Comparison of ENCODE assay signal across 8 cellular contexts in the genomic region with DNA sequence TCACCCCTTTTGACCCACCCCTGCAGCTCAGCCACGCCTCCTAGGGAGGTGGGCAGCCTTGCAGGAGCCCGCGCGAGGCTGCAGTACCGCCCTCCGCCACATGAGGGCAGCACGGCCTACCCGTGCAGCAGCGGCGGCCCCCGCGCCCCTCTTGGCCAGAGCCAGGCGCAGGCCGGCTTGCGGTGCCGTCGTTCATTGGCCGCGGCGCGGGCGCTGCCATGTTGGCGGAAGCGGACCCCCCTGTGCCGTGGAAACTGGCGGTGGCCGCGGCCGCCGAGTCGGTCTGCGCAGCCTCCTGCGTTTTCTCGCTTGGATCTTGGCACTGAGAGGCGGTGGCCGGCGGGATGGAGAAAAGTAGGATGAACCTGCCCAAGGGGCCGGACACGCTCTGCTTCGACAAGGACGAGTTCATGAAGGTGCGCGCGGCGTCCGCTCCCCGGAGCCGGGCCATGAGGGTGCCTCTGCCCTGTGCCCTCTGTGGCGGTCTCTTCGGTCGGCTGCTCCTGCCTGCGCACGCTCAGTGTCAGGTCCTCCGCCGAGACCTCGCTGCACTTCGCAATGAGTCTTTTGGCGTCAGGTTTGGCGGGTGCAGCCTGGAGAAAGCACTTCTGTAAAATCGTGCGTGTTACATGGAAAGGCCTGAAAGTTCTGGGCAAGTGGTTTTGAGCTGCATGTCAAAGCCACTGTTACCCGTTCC. TPM values are rescaled to one million over a fixed set of nuclear protein-coding genes. Genes with fewer than 3 reads are reported as not detected.
DNase-seq lines count a peak whose midpoint lies in the region; FAIRE-seq and TF ChIP-seq lines count a peak whose summit lies in the region.

TSS of gene COG2 (plus strand) at position 219 of the 697 bp plus-strand sequence. CDS start at position 345, 126 bp downstream.

- TF ChIP-seq POLR2A in H1 (IDR thresholded peaks at IDR 0.05; ENCODE audit: control extremely low read depth in 1 of 2, low read depth in 2 of 2, low read length in 2 of 2) = peak; percentile 76 to 91

- H3K14ac ChIP-seq in H1 (ENCODE audit: insufficient read length) = no peak within 1 kb of the TSS

- peak in 1 of 2 experiments; percentile 63; a peak in 1 of 3 replicates for TF ChIP-seq EP300 in H1 (IDR thresholded peaks at IDR 0.05; ENCODE audit: borderline replicate concordance in 1 of 2, low read depth in 2 of 2, low read length in 2 of 2)

- H3K27ac Mint-ChIP-seq in Caco-2 (ENCODE audit: unreplicated experiment) = peak within 1 kb of the TSS; percentile 98

- peaks cover 2% of the 10 kb centered on the region; the same call in 1 of the 2 replicates for H3K23me2 ChIP-seq in H1 (ENCODE audit: low read depth, low read length)

- H2BK15ac ChIP-seq in H1 (ENCODE audit: low read length) (peak within 1 kb of the TSS; percentile 83; the same call in 1 of the 2 replicates), mesendoderm (replicated peaks; ENCODE audit: low read depth) (no peak within 1 kb of the TSS)

- H3K4me1 ChIP-seq in Caco-2 (peaks cover 10% of the 10 kb centered on the region), H1 (replicated peaks in 1 of 4; ENCODE audit: control insufficient read depth in 3 of 4, insufficient read depth in 4 of 4, low read length in 3 of 4) (peaks cover 0 to 6% (median 0%) of the 10 kb centered on the region in 4 experiments; a peak in 1 of 7 replicates), mesendoderm (ENCODE audit: control insufficient read depth, low read depth, low read length) (no peaks in the 10 kb centered on the region)

- H3K56ac ChIP-seq in H1 (replicated peaks; ENCODE audit: insufficient read length, low read depth, low read length) (no peak within 1 kb of the TSS), mesendoderm (ENCODE audit: low read length) (peak within 1 kb of the TSS; percentile 93)

- H3K9ac ChIP-seq in H1 (replicated peaks in 1 of 4; ENCODE audit: extremely low read depth in 1 of 4, low read depth in 3 of 4, low read length in 3 of 4) (peak within 1 kb of the TSS; percentile 68 to 75 (median 72); a peak in 6 of 7 replicates), mesendoderm (ENCODE audit: low read length) (peak within 1 kb of the TSS; percentile 81)

- intact Hi-C loops in Caco-2 (cut with micrococcal nuclease; ENCODE audit: unreplicated experiment) = loop anchor here (1.0 kb wide), 1 partner anchor 67 kb away; no protein-coding TSS in a partner anchor

- H3K9me3 Mint-ChIP-seq in Caco-2 (ENCODE audit: unreplicated experiment) = no peaks in the 10 kb centered on the region

- 2% methylated on average over 62 of the region's 62 CpGs; no CpG with 5 or more reads in 1 of the 2 experiments for WGBS in H1 (ENCODE audit: extremely low coverage in 1 of 2, insufficient coverage in 1 of 2, insufficient read length in 1 of 2, insufficient replicate concordance in 2 of 2, low coverage in 1 of 2, low lambda C conversion rate in 2 of 2, missing lambda C conversion rate in 1 of 2), 2 experiments
- no CpG with 5 or more reads among the region's 62 CpGs for WGBS in mesendoderm (ENCODE audit: extremely low coverage, insufficient coverage, low lambda C conversion rate)

- H3K27me3 Mint-ChIP-seq in Caco-2 (ENCODE audit: insufficient read depth, unreplicated experiment) = no peaks in the 10 kb centered on the region

- H4K8ac ChIP-seq in H1 (ENCODE audit: extremely low read depth, insufficient read depth, low read length) (peak within 1 kb of the TSS; percentile 92), mesendoderm (ENCODE audit: low read depth, low read length) (peak within 1 kb of the TSS; percentile 87)

- H3K18ac ChIP-seq in H1 (ENCODE audit: extremely low read depth, low read length) (peak within 1 kb of the TSS; percentile 94), mesendoderm (ENCODE audit: low read length) (no peak within 1 kb of the TSS)

- H4K20me1 ChIP-seq in H1 (replicated peaks in 1 of 2; ENCODE audit: control insufficient read depth in 1 of 2, insufficient read depth in 2 of 2, low read length in 2 of 2) = peaks cover 8 to 14% of the 10 kb centered on the region in 2 experiments

- no peak within 1 kb of the TSS for H2BK120ac ChIP-seq in H1 (replicated peaks; ENCODE audit: low read depth, low read length)
- H2BK120ac ChIP-seq in mesendoderm (ENCODE audit: low read depth, low read length) = no peak within 1 kb of the TSS

- H3K36me3 ChIP-seq in Caco-2 (ENCODE audit: control insufficient read depth, insufficient read depth, low read length) (no peaks in the 10 kb centered on the region), H1 (ENCODE audit: control insufficient read depth in 2 of 4, insufficient read depth in 4 of 4, low read length in 3 of 4) (no peaks in the 10 kb centered on the region), mesendoderm (ENCODE audit: control insufficient read depth, insufficient read depth, low read length) (no peaks in the 10 kb centered on the region)

- DNase-seq in Caco-2 = peak; percentile 91 to 98
- peak; percentile 95 for DNase-seq in GM20000 (ENCODE audit: low spot score)
- peak; percentile 93 for DNase-seq in HT-29 (ENCODE audit: low spot score)
- peak; percentile 87 for DNase-seq in NOMO-1 treated with DMSO at 0.1 percent for 48 hours (lab: John Stamatoyannopoulos, UW; ENCODE audit: unreplicated experiment)
- DNase-seq in activated CD8-positive, alpha-beta memory T cell treated with anti-CD3 and anti-CD28 coated beads for 48 hours (ENCODE audit: low read depth in 2 of 3, low spot score in 2 of 3) = peak; percentile 96 to 99 (median 98)
- peak; percentile 90 to 100 for DNase-seq in H1 (ENCODE audit: low read depth in 1 of 2, low spot score in 2 of 2)
- peak; percentile 96 for DNase-seq in mesendoderm
- DNase-seq in stimulated activated CD8-positive, alpha-beta memory T cell treated with anti-CD3 and anti-CD28 coated beads, Interleukin-15, amount 100 ng/mL, for 24 hours (ENCODE audit: low read depth) = peak; percentile 100

- H3K27ac ChIP-seq in H1 (ENCODE audit: low read depth, low read length) (peak within 1 kb of the TSS; percentile 70), mesendoderm (ENCODE audit: low read depth, low read length) (no peak within 1 kb of the TSS)

- H3K27me3 ChIP-seq in Caco-2 (replicated peaks; ENCODE audit: control insufficient read depth, insufficient read depth, low read length) (no peaks in the 10 kb centered on the region), H1 (replicated peaks in 1 of 4; ENCODE audit: control insufficient read depth in 3 of 4, extremely low read depth in 1 of 4, insufficient read depth in 3 of 4, low read length in 3 of 4) (no peaks in the 10 kb centered on the region), mesendoderm (ENCODE audit: insufficient read depth, low read length, poor library complexity) (no peaks in the 10 kb centered on the region)

- peak; percentile 51 to 58 for TF ChIP-seq RAD21 in H1 (IDR thresholded peaks at IDR 0.05 in 1 of 2, conservative IDR thresholded peaks at IDR 0.05 in 1 of 2; ENCODE audit: low read depth in 2 of 2, low read length in 2 of 2)

- CTCF ChIA-PET in Caco-2 (lab: Charles Lee) (interaction anchor here (0.5 to 3.0 kb wide), 12 partner anchors 24 to 577 kb away, joined by 3 to 25 read pairs (median 3); no protein-coding TSS in a partner anchor), H1 (lab: Charles Lee; ENCODE audit: partially characterized antibody) (interaction anchor here (0.5 to 3.2 kb wide), 54 partner anchors 8 to 603 kb away, joined by 3 to 14 read pairs (median 4); no protein-coding TSS in a partner anchor)

- no peak for FAIRE-seq in H1 (lab: Jason Lieb, UNC)

- H2BK12ac ChIP-seq in H1 (ENCODE audit: low read depth, low read length) = peak within 1 kb of the TSS; percentile 60; the same call in 1 of the 2 replicates

- peak within 1 kb of the TSS; percentile 99 for H3K4me3 Mint-ChIP-seq in Caco-2 (ENCODE audit: unreplicated experiment)

- peaks cover 14 to 48% of the 10 kb centered on the region in 2 experiments for H3K79me2 ChIP-seq in H1 (ENCODE audit: control insufficient read depth in 1 of 2, insufficient read depth in 2 of 2, low read length in 2 of 2)
- H3K79me2 ChIP-seq in mesendoderm (ENCODE audit: control insufficient read depth, insufficient read depth, low read length) = peaks cover 40% of the 10 kb centered on the region

- H2BK20ac ChIP-seq in H1 (ENCODE audit: low read length) = no peak within 1 kb of the TSS

- H3K4ac ChIP-seq in H1 (replicated peaks; ENCODE audit: insufficient read length, low read depth, low read length) (no peak within 1 kb of the TSS), mesendoderm (ENCODE audit: low read depth, low read length) (no peak within 1 kb of the TSS)

- peak within 1 kb of the TSS; percentile 4 for H4K91ac ChIP-seq in H1 (replicated peaks; ENCODE audit: insufficient read length, low read length)

- peaks cover 8% of the 10 kb centered on the region for H3K79me1 ChIP-seq in H1 (ENCODE audit: low read depth, low read length)
- H3K79me1 ChIP-seq in mesendoderm (ENCODE audit: low read length) = peaks cover 22% of the 10 kb centered on the region

- no peak within 1 kb of the TSS for H2AK5ac ChIP-seq in H1 (ENCODE audit: low read depth, low read length)
- no peak within 1 kb of the TSS for H2AK5ac ChIP-seq in mesendoderm (ENCODE audit: low read length)

- H2BK5ac ChIP-seq in H1 (ENCODE audit: low read depth, low read length) = peak within 1 kb of the TSS; percentile 72; the same call in 1 of the 2 replicates
- H2BK5ac ChIP-seq in mesendoderm (ENCODE audit: low read length) = peak within 1 kb of the TSS; percentile 11

- H3K4me3 ChIP-seq in Caco-2 (ENCODE audit: low read depth, low read length) (peak within 1 kb of the TSS; percentile 60), H1 (ENCODE audit: extremely low read depth in 1 of 4, insufficient read depth in 2 of 4, low read depth in 3 of 4, low read length in 4 of 4) (peak within 1 kb of the TSS; percentile 70 to 98 (median 90)), mesendoderm (ENCODE audit: low read length) (peak within 1 kb of the TSS; percentile 76)

- H3K36me3 Mint-ChIP-seq in Caco-2 (ENCODE audit: insufficient read depth, unreplicated experiment) = peaks cover 4% of the 10 kb centered on the region

- H2AFZ ChIP-seq in H1 (ENCODE audit: low read length) = peak within 1 kb of the TSS; percentile 99

- H4K5ac ChIP-seq in H1 (ENCODE audit: insufficient read length, low read depth, low read length) (peak within 1 kb of the TSS; percentile 85), mesendoderm (ENCODE audit: low read length) (peak within 1 kb of the TSS; percentile 50)

- H3K4me1 Mint-ChIP-seq in Caco-2 (ENCODE audit: low read depth, unreplicated experiment) = peaks cover 28% of the 10 kb centered on the region

- H3K23ac ChIP-seq in H1 (ENCODE audit: insufficient read length) (no peak within 1 kb of the TSS), mesendoderm (ENCODE audit: low read length) (no peak within 1 kb of the TSS)

- H3K4me2 ChIP-seq in H1 (ENCODE audit: insufficient read depth in 1 of 2, low read depth in 2 of 2, low read length in 2 of 2) = peak within 1 kb of the TSS; percentile 75 to 85
- peak within 1 kb of the TSS; percentile 96 for H3K4me2 ChIP-seq in mesendoderm (ENCODE audit: low read length)

- peak; percentile 96 to 99 for TF ChIP-seq CTCF in Caco-2 (IDR thresholded peaks at IDR 0.05; ENCODE audit: insufficient read depth in 1 of 2, low read depth in 1 of 2, low read length in 1 of 2, severe bottlenecking in 1 of 2, unreplicated experiment in 1 of 2)
- peak; percentile 94 for TF ChIP-seq CTCF in GM20000 (IDR thresholded peaks at IDR 0.05; ENCODE audit: extremely low read depth, missing control alignments)
- peak; percentile 90 to 99 (median 96) for TF ChIP-seq CTCF in H1 (IDR thresholded peaks at IDR 0.05; ENCODE audit: control extremely low read depth in 1 of 3, insufficient read depth in 1 of 3, low read depth in 1 of 3, low read length in 3 of 3)

- POLR2A ChIA-PET in Caco-2 (lab: Charles Lee) (interaction anchor here (0.6 to 1.5 kb wide), 2 partner anchors 226 kb away, joined by 3 to 6 read pairs; partner anchors contain the start of gene C1orf198), H1 (lab: Charles Lee; ENCODE audit: partially characterized antibody) (interaction anchor here (0.6 to 1.6 kb wide), 9 partner anchors 9 to 1151 kb away, joined by 3 to 5 read pairs (median 3); partner anchors contain the start of genes CAPN9 and PGBD5)

- H3K9me3 ChIP-seq in Caco-2 (no peaks in the 10 kb centered on the region), H1 (ENCODE audit: insufficient read depth in 2 of 2, low read depth in 1 of 2, low read length in 1 of 2) (no peaks in the 10 kb centered on the region)

- BruUV-seq in Caco-2 (replicated peaks; lab: Mats Ljungman, UMichigan) = TSS peak; percentile 51

RNA-seq across cellular contexts. Expression of gene COG2, which starts in this region (rescaled TPM):
- 46.9 and 47.9 TPM in 2 replicates for total RNA-seq in Caco-2 (2022)
- total RNA-seq in HT-29 (2014; rRNA removed; shearing (Covaris generic)) = 15.8 and 18.6 TPM in 2 replicates
- 33.3 and 36.7 TPM in 2 replicates for total RNA-seq in H1 (2021; fragmentation: NEBNext Ultra II Directional; extraction: Animal tissue kit (Norgen Biotek cat#: 25700))
- 8.0 and 10.3 TPM in 2 replicates for polyA plus RNA-seq in H1 (2011; rRNA removed)
- 14.5 TPM for polyA plus RNA-seq in H1 (2011; cell fraction: cytosol; rRNA removed)
- polyA plus RNA-seq in H1 (2011; cell fraction: nucleus; rRNA removed) = 18.2 TPM
- 17.1 to 21.3 TPM (median 20.8 TPM) in 4 replicates for polyA plus RNA-seq in H1 (2012, experiment 1 of 2)
- polyA plus RNA-seq in H1 (2012, experiment 2 of 2) = 5.3 TPM
- polyA plus RNA-seq in H1 (2013, experiment 1 of 2) = 22.1 TPM
- 21.2 TPM for polyA plus RNA-seq in H1 (2013, experiment 2 of 2)
- 20.2 and 24.9 TPM in 2 replicates for polyA minus RNA-seq in H1 (2011; rRNA and poly(A)+ RNA removed)
- polyA minus RNA-seq in H1 (2011; cell fraction: cytosol; rRNA and poly(A)+ RNA removed) = 12.0 TPM
- 29.6 TPM for polyA minus RNA-seq in H1 (2011; cell fraction: nucleus; rRNA and poly(A)+ RNA removed)
- polyA plus RNA-seq in mesendoderm (2013, experiment 1 of 2) = 21.9 TPM
- 22.2 TPM for polyA plus RNA-seq in mesendoderm (2013, experiment 2 of 2)
